Comparison of ENCODE assay signal across 7 cellular contexts in genomic region chr18:46098616-46098933, GRCh38. TPM values are rescaled to one million over a fixed set of nuclear protein-coding genes. Genes with fewer than 3 reads are reported as not detected.
DNase-seq lines count a peak whose midpoint lies in the region; ATAC-seq and TF ChIP-seq lines count a peak whose summit lies in the region.

No MANE protein-coding gene starts in this region.

- no peaks in the 10 kb centered on the region for H3K27me3 ChIP-seq in HAP-1 (ENCODE audit: low read depth)
- no peaks in the 10 kb centered on the region for H3K27me3 ChIP-seq in foreskin keratinocyte

- no peaks in the 10 kb centered on the region for H3K9me3 Mint-ChIP-seq in T-cell
- no peaks in the 10 kb centered on the region for H3K9me3 Mint-ChIP-seq in stimulated activated effector memory CD8-positive, alpha-beta T cell treated with anti-CD3 and anti-CD28 coated beads, Interleukin-12 subunit alpha, Interleukin-12 subunit beta, amount 100 ng/mL, for 72 hours

- H3K4me3 Mint-ChIP-seq in T-cell = peak overlapping the region; percentile 97 to 98 (median 98)
- peak overlapping the region; percentile 87 for H3K4me3 Mint-ChIP-seq in stimulated activated effector memory CD8-positive, alpha-beta T cell treated with anti-CD3 and anti-CD28 coated beads, Interleukin-12 subunit alpha, Interleukin-12 subunit beta, amount 100 ng/mL, for 72 hours

- peak overlapping the region; percentile 87 for H3K4me3 ChIP-seq in HAP-1

- H3K27ac Mint-ChIP-seq in T-cell = peak overlapping the region; percentile 93 to 98
- H3K27ac Mint-ChIP-seq in stimulated activated effector memory CD8-positive, alpha-beta T cell treated with anti-CD3 and anti-CD28 coated beads, Interleukin-12 subunit alpha, Interleukin-12 subunit beta, amount 100 ng/mL, for 72 hours = peak overlapping the region; percentile 96

- H3K36me3 Mint-ChIP-seq in T-cell = peaks cover 8% of the 10 kb centered on the region
- H3K36me3 Mint-ChIP-seq in stimulated activated effector memory CD8-positive, alpha-beta T cell treated with anti-CD3 and anti-CD28 coated beads, Interleukin-12 subunit alpha, Interleukin-12 subunit beta, amount 100 ng/mL, for 72 hours = peaks cover 42% of the 10 kb centered on the region

- H3K27ac ChIP-seq in foreskin keratinocyte = peak overlapping the region; percentile 55

- POLR2A ChIA-PET in T-cell (lab: Charles Lee) = interaction anchor here (0.6 to 1.1 kb wide), 3 partner anchors 8 to 75 kb away, joined by 3 to 5 read pairs (median 3); a partner anchor contains a TSS

- no peak for TF ChIP-seq CTCF in foreskin keratinocyte (conservative IDR thresholded peaks at IDR 0.05)

- no peaks in the 10 kb centered on the region for H3K27me3 Mint-ChIP-seq in T-cell

- ATAC-seq in T-cell (replicated peaks in 1 of 4) (no peak), foreskin keratinocyte (no peak), GM19328 (IDR thresholded peaks at IDR 0.05; ENCODE audit: unreplicated experiment) (no peak)
- no peak for ATAC-seq in stimulated activated effector memory CD8-positive, alpha-beta T cell treated with anti-CD3 and anti-CD28 coated beads, Interleukin-12 subunit alpha, Interleukin-12 subunit beta, amount 100 ng/mL, for 72 hours

- peaks cover 33 to 39% (median 36%) of the 10 kb centered on the region in 3 donors for H3K4me1 Mint-ChIP-seq in T-cell
- peaks cover 21% of the 10 kb centered on the region for H3K4me1 Mint-ChIP-seq in stimulated activated effector memory CD8-positive, alpha-beta T cell treated with anti-CD3 and anti-CD28 coated beads, Interleukin-12 subunit alpha, Interleukin-12 subunit beta, amount 100 ng/mL, for 72 hours

- H3K4me1 ChIP-seq in HAP-1 (peaks cover 25% of the 10 kb centered on the region), foreskin keratinocyte (peaks cover 7% of the 10 kb centered on the region)

- CTCF ChIA-PET in T-cell (lab: Charles Lee) = interaction anchor here (0.6 to 2.8 kb wide), 5 partner anchors 20 to 1338 kb away, joined by 3 to 11 read pairs (median 3); no protein-coding TSS in a partner anchor

- in situ Hi-C loops in HAP-1 (cut with MboI; ENCODE audit: low sequenced_read_pairs) = no loop called here

- H3K9me3 ChIP-seq in HAP-1 = no peaks in the 10 kb centered on the region

- H3K36me3 ChIP-seq in HAP-1 (replicated peaks) = peaks cover 26% of the 10 kb centered on the region

- DNase-seq in HAP-1 (ENCODE audit: low spot score in 2 of 2) (no peak), T-cell (no peak), foreskin keratinocyte (no peak), NCI-H2227 (lab: John Stamatoyannopoulos, UW; ENCODE audit: unreplicated experiment) (no peak), NCI-H2081 (lab: John Stamatoyannopoulos, UW) (no peak)
- DNase-seq in stimulated activated effector memory CD8-positive, alpha-beta T cell treated with anti-CD3 and anti-CD28 coated beads, Interleukin-12 subunit alpha, Interleukin-12 subunit beta, amount 100 ng/mL, for 72 hours (ENCODE audit: low spot score in 2 of 2) = peak in 1 of 2 donors; percentile 81

RNA-seq across cellular contexts. Expression of gene ATP5F1A, which starts 0.5 kb away (rescaled TPM):
- 100 to 1,000 TPM; 180 to 264 (median 238) TPM for total RNA-seq in T-cell
- 465 and 470 TPM in 2 replicates for total RNA-seq in foreskin keratinocyte
- polyA plus RNA-seq in foreskin keratinocyte = 350 and 392 TPM in 2 replicates

RNA-seq across cellular contexts. Expression of gene HAUS1, which starts 5.6 kb away (rescaled TPM):
- total RNA-seq in T-cell (10 to 100 TPM; 16.3 to 23.2 (median 20.6) TPM), foreskin keratinocyte (51.6 and 52.3 TPM in 2 replicates)
- 54.8 and 58.7 TPM in 2 replicates for polyA plus RNA-seq in foreskin keratinocyte

RNA-seq across cellular contexts. Expression of gene PSTPIP2, which starts 26.5 kb away (rescaled TPM):
- 10 to 100 TPM in 3 of 5 donors, 1 to 10 TPM in 2; 7.7 to 16.0 (median 11.4) TPM for total RNA-seq in T-cell
- 26.5 and 31.4 TPM in 2 replicates for total RNA-seq in foreskin keratinocyte
- 13.3 and 17.4 TPM in 2 replicates for polyA plus RNA-seq in foreskin keratinocyte
